Comparison of ENCODE assay signal across 18 cellular contexts in the genomic region with DNA sequence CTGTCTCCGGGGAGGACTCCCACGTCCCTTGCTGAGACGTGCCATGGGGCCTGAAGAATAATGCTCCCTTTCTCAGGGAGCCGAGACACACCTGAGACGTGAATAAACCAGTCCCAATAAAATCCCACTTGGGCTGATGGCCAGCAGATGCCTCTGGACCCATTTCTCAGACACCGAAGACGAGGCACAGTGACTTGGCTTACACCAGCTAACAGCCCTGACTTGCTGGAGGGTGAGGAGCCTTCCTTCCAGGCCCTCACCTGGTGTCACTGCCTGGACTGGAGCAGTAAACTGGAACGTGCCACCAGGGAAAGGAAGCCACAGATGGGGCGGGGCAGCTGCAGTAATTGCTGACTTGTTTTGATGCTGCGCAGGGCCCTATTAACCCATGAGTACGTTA.
DNase-seq lines count a peak whose midpoint lies in the region; ATAC-seq and TF ChIP-seq lines count a peak whose summit lies in the region.
"Had no signal": no experiment of that assay in that cellular context is flagged by ENCODE, and none has a peak within 500 bp of the region (broad histone marks: within the 10 kb centered on the region; RNA-seq: fewer than 3 reads in every experiment).

No MANE protein-coding gene starts in this region.

- BruUV-seq in mammary epithelial cell (replicated peaks; lab: Mats Ljungman, UMichigan): no TSS peak
- no TSS peak for BruUV-seq in MCF 10A (replicated peaks; lab: Mats Ljungman, UMichigan)

- no peaks in the 10 kb centered on the region for H4K20me1 ChIP-seq in mammary epithelial cell (ENCODE audit: insufficient read depth, low read length)
- H4K20me1 ChIP-seq: BLaER1 treated with 17β-estradiol and CSF1 and Interleukin-3, amounts not matched to agents 10 nM and 100 nM had no signal

- H3K79me2 ChIP-seq in mammary epithelial cell (ENCODE audit: insufficient read depth, low read length): no peaks in the 10 kb centered on the region

- H3K9ac ChIP-seq in mammary epithelial cell (ENCODE audit: insufficient read depth, low read length) (no peak overlapping the region), stomach smooth muscle (ENCODE audit: low read length in 2 of 2) (no peak overlapping the region)
- H3K9ac ChIP-seq: BLaER1 treated with 17β-estradiol and CSF1 and Interleukin-3, amounts not matched to agents 10 nM and 100 nM had no signal

- intact Hi-C loops in mammary epithelial cell (cut with micrococcal nuclease) (no loop called here), MCF 10A (cut with micrococcal nuclease) (no loop called here)
- intact Hi-C loops in activated T-helper 2 cell treated with anti-CD3 and anti-CD28 coated beads, Interferon-gamma antibody, Interleukin-2, Interleukin-4, amounts not matched to agents 10 μg/mL and 5 μg/mL and 100 μg/mL, durations not matched to agents 14 hours and 24 hours and 36 hours (cut with micrococcal nuclease): no loop called here

- 58% methylated on average over 7 of the region's 11 CpGs for WGBS in mammary epithelial cell (ENCODE audit: low coverage, missing lambda C conversion rate)

- H3K9me3 Mint-ChIP-seq in MCF 10A (ENCODE audit: unreplicated experiment): no peaks in the 10 kb centered on the region
- no peaks in the 10 kb centered on the region for H3K9me3 Mint-ChIP-seq in activated T-helper 2 cell treated with anti-CD3 and anti-CD28 coated beads, Interferon-gamma antibody, Interleukin-2, Interleukin-4, amounts not matched to agents 10 μg/mL and 5 μg/mL and 100 μg/mL, durations not matched to agents 14 hours and 24 hours and 36 hours
- H3K9me3 Mint-ChIP-seq: CD8-positive, alpha-beta T cell had no signal

- no peaks in the 10 kb centered on the region for H3K9me3 ChIP-seq in mammary epithelial cell (replicated peaks; ENCODE audit: insufficient read depth, low read length)
- H3K9me3 ChIP-seq in stomach smooth muscle (ENCODE audit: control insufficient read depth in 2 of 2, low read length in 2 of 2): no peaks in the 10 kb centered on the region
- H3K9me3 ChIP-seq: BLaER1 treated with 17β-estradiol and CSF1 and Interleukin-3, amounts not matched to agents 10 nM and 100 nM; HAP-1 had no signal

- no peak overlapping the region for H3K27ac Mint-ChIP-seq in MCF 10A (ENCODE audit: low read depth, unreplicated experiment)
- no peak overlapping the region for H3K27ac Mint-ChIP-seq in activated T-helper 2 cell treated with anti-CD3 and anti-CD28 coated beads, Interferon-gamma antibody, Interleukin-2, Interleukin-4, amounts not matched to agents 10 μg/mL and 5 μg/mL and 100 μg/mL, durations not matched to agents 14 hours and 24 hours and 36 hours
- H3K27ac Mint-ChIP-seq: CD8-positive, alpha-beta T cell had no signal

- no peak for DNase-seq in mammary epithelial cell
- no peak for DNase-seq in MCF 10A (ENCODE audit: unreplicated experiment)
- peak; percentile 58 for DNase-seq in NCI-H748 treated with DMSO at 0.1 percent for 48 hours (lab: John Stamatoyannopoulos, UW)
- DNase-seq in islet precursor cell: peak; percentile 59
- no peak for DNase-seq in activated T-helper 2 cell treated with anti-CD3 and anti-CD28 coated beads, Interferon-gamma antibody, Interleukin-2, Interleukin-4, amounts not matched to agents 10 μg/mL and 5 μg/mL and 100 μg/mL, durations not matched to agents 14 hours and 24 hours and 36 hours (ENCODE audit: low spot score)
- DNase-seq in coronary artery (ENCODE audit: low spot score): no peak
- DNase-seq: 8988T; CD8-positive, alpha-beta T cell; COR-L47; DMS 273 treated with DMSO at 0.1 percent for 48 hours; DMS53; DND-41; EL had no signal

- no peak overlapping the region for H3K27ac ChIP-seq in mammary epithelial cell (ENCODE audit: insufficient read depth, low read depth, low read length)
- H3K27ac ChIP-seq in stomach smooth muscle (ENCODE audit: low read length): peak overlapping the region; percentile 37
- no peak overlapping the region for H3K27ac ChIP-seq in coronary artery
- H3K27ac ChIP-seq: BLaER1 treated with 17β-estradiol and CSF1 and Interleukin-3, amounts not matched to agents 10 nM and 100 nM had no signal

- H3K4me3 ChIP-seq in mammary epithelial cell (replicated peaks in 1 of 3; ENCODE audit: insufficient read depth in 1 of 3, low read depth in 2 of 3, low read length in 3 of 3): no peak overlapping the region
- H3K4me3 ChIP-seq in stomach smooth muscle (ENCODE audit: low read length in 2 of 2): no peak overlapping the region
- no peak overlapping the region for H3K4me3 ChIP-seq in coronary artery
- H3K4me3 ChIP-seq: BLaER1 treated with 17β-estradiol and CSF1 and Interleukin-3, amounts not matched to agents 10 nM and 100 nM; GM12878; HAP-1 had no signal

- in situ Hi-C loops in mammary epithelial cell (cut with MboI; ENCODE audit: low sequenced_read_pairs in 2 of 2): loop anchor here in 1 of 2 donors (10.0 kb wide), 1 partner anchor 340 kb away; no protein-coding TSS in a partner anchor

- H3K4me3 Mint-ChIP-seq in MCF 10A (ENCODE audit: unreplicated experiment): no peak overlapping the region
- no peak overlapping the region for H3K4me3 Mint-ChIP-seq in activated T-helper 2 cell treated with anti-CD3 and anti-CD28 coated beads, Interferon-gamma antibody, Interleukin-2, Interleukin-4, amounts not matched to agents 10 μg/mL and 5 μg/mL and 100 μg/mL, durations not matched to agents 14 hours and 24 hours and 36 hours (ENCODE audit: low read depth)
- H3K4me3 Mint-ChIP-seq: CD8-positive, alpha-beta T cell had no signal

- TF ChIP-seq CTCF in mammary epithelial cell (conservative IDR thresholded peaks at IDR 0.05 in 1 of 2, IDR thresholded peaks at IDR 0.05 in 1 of 2; ENCODE audit: extremely low read depth in 1 of 2, insufficient read depth in 1 of 2, low read depth in 1 of 2, low read length in 2 of 2) (no peak), MCF 10A (IDR thresholded peaks at IDR 0.05; ENCODE audit: unreplicated experiment) (no peak), coronary artery (IDR thresholded peaks at IDR 0.05) (no peak)

- no peaks in the 10 kb centered on the region for H3K36me3 Mint-ChIP-seq in MCF 10A (ENCODE audit: insufficient read depth, unreplicated experiment)
- H3K36me3 Mint-ChIP-seq in activated T-helper 2 cell treated with anti-CD3 and anti-CD28 coated beads, Interferon-gamma antibody, Interleukin-2, Interleukin-4, amounts not matched to agents 10 μg/mL and 5 μg/mL and 100 μg/mL, durations not matched to agents 14 hours and 24 hours and 36 hours (ENCODE audit: low read depth): no peaks in the 10 kb centered on the region
- H3K36me3 Mint-ChIP-seq: CD8-positive, alpha-beta T cell had no signal

- dilution Hi-C loops in mammary epithelial cell (cut with HindIII; ENCODE audit: low sequenced_read_pairs): no loop called here

- H3K4me2 ChIP-seq in mammary epithelial cell (ENCODE audit: insufficient read depth, low read depth, low read length): no peak overlapping the region

- no peak for ATAC-seq in HG03025 (IDR thresholded peaks at IDR 0.05; ENCODE audit: low FRiP score, unreplicated experiment)
- ATAC-seq: CD8-positive, alpha-beta T cell; GM12878 had no signal

- H3K4me1 ChIP-seq in mammary epithelial cell (ENCODE audit: insufficient read depth, low read length): no peaks in the 10 kb centered on the region
- peaks cover 76% of the 10 kb centered on the region for H3K4me1 ChIP-seq in stomach smooth muscle (ENCODE audit: control insufficient read depth, insufficient read depth, low read length)

- CTCF ChIA-PET in mammary epithelial cell (lab: Charles Lee; ENCODE audit: low non-redundant PET) (no interaction called here), MCF 10A (lab: Yijun Ruan, JAX) (interaction anchor here (0.7 to 10.3 kb wide), 2 partner anchors 78 to 336 kb away, joined by 3 to 135 read pairs; no protein-coding TSS in a partner anchor)

- no peaks in the 10 kb centered on the region for H3K4me1 Mint-ChIP-seq in MCF 10A (ENCODE audit: insufficient read depth, unreplicated experiment)
- no peaks in the 10 kb centered on the region for H3K4me1 Mint-ChIP-seq in activated T-helper 2 cell treated with anti-CD3 and anti-CD28 coated beads, Interferon-gamma antibody, Interleukin-2, Interleukin-4, amounts not matched to agents 10 μg/mL and 5 μg/mL and 100 μg/mL, durations not matched to agents 14 hours and 24 hours and 36 hours (ENCODE audit: low read depth)

- H3K36me3 ChIP-seq in mammary epithelial cell (ENCODE audit: insufficient read depth, low read length) (no peaks in the 10 kb centered on the region), stomach smooth muscle (ENCODE audit: control insufficient read depth in 2 of 2, insufficient read depth in 2 of 2, low read length in 2 of 2) (no peaks in the 10 kb centered on the region)
- H3K36me3 ChIP-seq: BLaER1 treated with 17β-estradiol and CSF1 and Interleukin-3, amounts not matched to agents 10 nM and 100 nM; HAP-1 had no signal

- H3K27me3 ChIP-seq in mammary epithelial cell (ENCODE audit: insufficient read depth, low read length) (no peaks in the 10 kb centered on the region), stomach smooth muscle (ENCODE audit: control insufficient read depth in 1 of 2, insufficient read depth in 2 of 2, low read length in 2 of 2) (no peaks in the 10 kb centered on the region)
- H3K27me3 ChIP-seq: BLaER1 treated with 17β-estradiol and CSF1 and Interleukin-3, amounts not matched to agents 10 nM and 100 nM had no signal

- H2AFZ ChIP-seq in mammary epithelial cell (ENCODE audit: low read depth, low read length): peak overlapping the region; percentile 17

- POLR2A ChIA-PET in MCF 10A (lab: Yijun Ruan, JAX): no interaction called here

- H3K27me3 Mint-ChIP-seq in MCF 10A (ENCODE audit: insufficient read depth, unreplicated experiment): peaks cover 46% of the 10 kb centered on the region
- peaks cover 3% of the 10 kb centered on the region for H3K27me3 Mint-ChIP-seq in activated T-helper 2 cell treated with anti-CD3 and anti-CD28 coated beads, Interferon-gamma antibody, Interleukin-2, Interleukin-4, amounts not matched to agents 10 μg/mL and 5 μg/mL and 100 μg/mL, durations not matched to agents 14 hours and 24 hours and 36 hours (ENCODE audit: low read depth)

Comparison
In these comparisons a context has a peak if more than half of its experiments do, and no peak if none do; other contexts are left out.
1. DNase-seq: peak in NCI-H748 treated with DMSO at 0.1 percent for 48 hours (single experiment) and islet precursor cell (single experiment); none in mammary epithelial cell (single experiment), MCF 10A (single experiment), activated T-helper 2 cell treated with anti-CD3 and anti-CD28 coated beads, Interferon-gamma antibody, Interleukin-2, Interleukin-4, amounts not matched to agents 10 μg/mL and 5 μg/mL and 100 μg/mL, durations not matched to agents 14 hours and 24 hours and 36 hours (single experiment) and coronary artery (single experiment).